1 cellular context compared by ENCODE assay signal in the genomic region with DNA sequence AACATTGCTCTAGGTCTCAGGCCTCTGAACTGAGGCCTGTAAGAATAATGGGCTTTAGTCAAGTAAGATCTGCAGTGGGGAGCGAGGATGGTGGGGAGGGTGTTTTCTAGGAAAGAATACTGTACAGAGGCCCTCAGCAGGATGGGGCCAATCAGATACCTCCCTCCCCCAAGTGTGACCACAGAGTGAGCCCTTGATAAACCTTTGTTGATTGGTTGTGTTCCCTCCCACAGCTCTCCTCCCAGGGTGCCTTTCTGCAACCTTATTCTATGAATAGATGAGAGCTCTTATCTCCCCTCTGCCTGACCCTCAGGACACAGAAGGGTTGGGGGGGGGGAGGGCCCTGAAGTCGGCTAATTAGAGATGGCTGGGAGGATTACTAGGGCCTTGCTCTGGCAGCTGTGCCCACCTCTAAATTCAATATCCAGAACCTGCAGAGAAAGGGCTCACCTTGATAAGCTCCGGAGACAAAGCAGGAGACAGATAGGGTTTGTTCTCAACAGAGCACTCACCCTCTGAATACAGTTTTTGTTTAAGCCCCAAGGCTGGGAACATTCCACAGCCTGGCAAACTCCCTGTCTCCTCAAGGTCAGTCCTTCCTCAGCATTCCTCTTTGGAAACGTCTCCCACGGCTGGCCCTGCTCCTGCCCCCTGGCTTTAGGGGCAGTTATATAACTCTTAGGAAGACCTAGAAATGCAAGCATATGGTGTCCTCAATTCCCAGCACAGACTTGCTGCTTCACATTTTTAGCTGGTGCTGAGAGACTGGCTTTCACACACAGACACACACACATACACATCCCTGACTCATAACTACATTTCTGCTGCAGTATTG.
A peak's percentile ranks its signal among the peaks of the same experiment; 100 is the strongest.
TF ChIP-seq lines count a peak whose summit lies in the region.

No MANE protein-coding gene starts in this region.

TF ChIP-seq in K562, 482 proteins besides CTCF, POLR2A, EP300 and RAD21 (continued from another document and continues in another):
- peak; percentile 93 to 99 for TF ChIP-seq TBL1XR1 (IDR thresholded peaks at IDR 0.05; ENCODE audit: low read length in 2 of 2)
- no peak for TF ChIP-seq PRMT5 (CRISPR knock-in tag; IDR thresholded peaks at IDR 0.05)
- TF ChIP-seq NR3C1 (CRISPR knock-in tag; IDR thresholded peaks at IDR 0.05): no peak
- TF ChIP-seq POLR2H (tag; IDR thresholded peaks at IDR 0.05; ENCODE audit: low read depth): no peak
- TF ChIP-seq SMAD4 (CRISPR knock-in tag; conservative IDR thresholded peaks at IDR 0.05): peak; percentile 88
- TF ChIP-seq FOXK1 (CRISPR knock-in tag; IDR thresholded peaks at IDR 0.05; ENCODE audit: borderline replicate concordance): no peak
- peak; percentile 90 for TF ChIP-seq GATA2 (CRISPR knock-in tag; IDR thresholded peaks at IDR 0.05)
- TF ChIP-seq, protein P1, sequence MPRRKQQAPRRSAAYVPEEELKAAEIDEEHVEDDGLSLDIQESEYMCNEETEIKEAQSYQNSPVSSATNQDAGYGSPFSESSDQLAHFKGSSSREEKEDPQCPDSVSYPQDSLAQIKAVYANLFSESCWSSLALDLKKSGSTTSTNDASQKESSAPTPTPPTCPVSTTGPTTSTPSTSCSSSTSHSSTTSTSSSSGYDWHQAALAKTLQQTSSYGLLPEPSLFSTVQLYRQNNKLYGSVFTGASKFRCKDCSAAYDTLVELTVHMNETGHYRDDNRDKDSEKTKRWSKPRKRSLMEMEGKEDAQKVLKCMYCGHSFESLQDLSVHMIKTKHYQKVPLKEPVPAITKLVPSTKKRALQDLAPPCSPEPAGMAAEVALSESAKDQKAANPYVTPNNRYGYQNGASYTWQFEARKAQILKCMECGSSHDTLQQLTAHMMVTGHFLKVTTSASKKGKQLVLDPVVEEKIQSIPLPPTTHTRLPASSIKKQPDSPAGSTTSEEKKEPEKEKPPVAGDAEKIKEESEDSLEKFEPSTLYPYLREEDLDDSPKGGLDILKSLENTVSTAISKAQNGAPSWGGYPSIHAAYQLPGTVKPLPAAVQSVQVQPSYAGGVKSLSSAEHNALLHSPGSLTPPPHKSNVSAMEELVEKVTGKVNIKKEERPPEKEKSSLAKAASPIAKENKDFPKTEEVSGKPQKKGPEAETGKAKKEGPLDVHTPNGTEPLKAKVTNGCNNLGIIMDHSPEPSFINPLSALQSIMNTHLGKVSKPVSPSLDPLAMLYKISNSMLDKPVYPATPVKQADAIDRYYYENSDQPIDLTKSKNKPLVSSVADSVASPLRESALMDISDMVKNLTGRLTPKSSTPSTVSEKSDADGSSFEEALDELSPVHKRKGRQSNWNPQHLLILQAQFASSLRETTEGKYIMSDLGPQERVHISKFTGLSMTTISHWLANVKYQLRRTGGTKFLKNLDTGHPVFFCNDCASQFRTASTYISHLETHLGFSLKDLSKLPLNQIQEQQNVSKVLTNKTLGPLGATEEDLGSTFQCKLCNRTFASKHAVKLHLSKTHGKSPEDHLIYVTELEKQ (CRISPR knock-in tag; IDR thresholded peaks at IDR 0.05): no peak
- TF ChIP-seq, protein P2, sequence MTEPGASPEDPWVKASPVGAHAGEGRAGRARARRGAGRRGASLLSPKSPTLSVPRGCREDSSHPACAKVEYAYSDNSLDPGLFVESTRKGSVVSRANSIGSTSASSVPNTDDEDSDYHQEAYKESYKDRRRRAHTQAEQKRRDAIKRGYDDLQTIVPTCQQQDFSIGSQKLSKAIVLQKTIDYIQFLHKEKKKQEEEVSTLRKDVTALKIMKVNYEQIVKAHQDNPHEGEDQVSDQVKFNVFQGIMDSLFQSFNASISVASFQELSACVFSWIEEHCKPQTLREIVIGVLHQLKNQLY (CRISPR knock-in tag; conservative IDR thresholded peaks at IDR 0.05): no peak
- TF ChIP-seq SIRT6 (IDR thresholded peaks at IDR 0.05; ENCODE audit: low read depth, low read length): no peak
- TF ChIP-seq, protein P3, sequence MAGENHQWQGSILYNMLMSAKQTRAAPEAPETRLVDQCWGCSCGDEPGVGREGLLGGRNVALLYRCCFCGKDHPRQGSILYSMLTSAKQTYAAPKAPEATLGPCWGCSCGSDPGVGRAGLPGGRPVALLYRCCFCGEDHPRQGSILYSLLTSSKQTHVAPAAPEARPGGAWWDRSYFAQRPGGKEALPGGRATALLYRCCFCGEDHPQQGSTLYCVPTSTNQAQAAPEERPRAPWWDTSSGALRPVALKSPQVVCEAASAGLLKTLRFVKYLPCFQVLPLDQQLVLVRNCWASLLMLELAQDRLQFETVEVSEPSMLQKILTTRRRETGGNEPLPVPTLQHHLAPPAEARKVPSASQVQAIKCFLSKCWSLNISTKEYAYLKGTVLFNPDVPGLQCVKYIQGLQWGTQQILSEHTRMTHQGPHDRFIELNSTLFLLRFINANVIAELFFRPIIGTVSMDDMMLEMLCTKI (IDR thresholded peaks at IDR 0.05; ENCODE audit: partially characterized antibody): no peak
- TF ChIP-seq NONO (IDR thresholded peaks at IDR 0.05; ENCODE audit: low read depth in 2 of 2, low read length in 1 of 2): peak in 1 of 2 experiments; percentile 17; a peak in 1 of 4 replicates
- peak in 1 of 2 experiments; percentile 69; a peak in 2 of 4 replicates for TF ChIP-seq ZMIZ1 (IDR thresholded peaks at IDR 0.05; ENCODE audit: low read depth in 2 of 2, low read length in 2 of 2)
- no peak for TF ChIP-seq ZNF23 (CRISPR knock-in tag; IDR thresholded peaks at IDR 0.05)
- no peak; the same call in 1 of the 2 replicates for TF ChIP-seq HCFC1 (IDR thresholded peaks at IDR 0.05; ENCODE audit: low read depth, low read length)
- TF ChIP-seq, protein P4, sequence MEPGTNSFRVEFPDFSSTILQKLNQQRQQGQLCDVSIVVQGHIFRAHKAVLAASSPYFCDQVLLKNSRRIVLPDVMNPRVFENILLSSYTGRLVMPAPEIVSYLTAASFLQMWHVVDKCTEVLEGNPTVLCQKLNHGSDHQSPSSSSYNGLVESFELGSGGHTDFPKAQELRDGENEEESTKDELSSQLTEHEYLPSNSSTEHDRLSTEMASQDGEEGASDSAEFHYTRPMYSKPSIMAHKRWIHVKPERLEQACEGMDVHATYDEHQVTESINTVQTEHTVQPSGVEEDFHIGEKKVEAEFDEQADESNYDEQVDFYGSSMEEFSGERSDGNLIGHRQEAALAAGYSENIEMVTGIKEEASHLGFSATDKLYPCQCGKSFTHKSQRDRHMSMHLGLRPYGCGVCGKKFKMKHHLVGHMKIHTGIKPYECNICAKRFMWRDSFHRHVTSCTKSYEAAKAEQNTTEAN (CRISPR knock-in tag; IDR thresholded peaks at IDR 0.05): no peak
- TF ChIP-seq ZNF408 (CRISPR knock-in tag; IDR thresholded peaks at IDR 0.05; ENCODE audit: low read depth): no peak
- TF ChIP-seq FUS (optimal IDR thresholded peaks at IDR 0.05; ENCODE audit: low read depth, low read length): no peak
- TF ChIP-seq ZFP30 (CRISPR knock-in tag; IDR thresholded peaks at IDR 0.05; ENCODE audit: borderline replicate concordance): no peak
- peak; percentile 23 to 29; a peak in 2 of 4 replicates for TF ChIP-seq NRF1 (conservative IDR thresholded peaks at IDR 0.05 in 1 of 2, IDR thresholded peaks at IDR 0.05 in 1 of 2)
- TF ChIP-seq SREBF2 (CRISPR knock-in tag; IDR thresholded peaks at IDR 0.05): no peak
- TF ChIP-seq ZNF507 (tag; conservative IDR thresholded peaks at IDR 0.05): no peak
- TF ChIP-seq MED1 (CRISPR knock-in tag; IDR thresholded peaks at IDR 0.05; ENCODE audit: borderline replicate concordance): no peak
- TF ChIP-seq ARID3B (CRISPR knock-in tag; IDR thresholded peaks at IDR 0.05; ENCODE audit: borderline replicate concordance): no peak
- TF ChIP-seq, protein P5, sequence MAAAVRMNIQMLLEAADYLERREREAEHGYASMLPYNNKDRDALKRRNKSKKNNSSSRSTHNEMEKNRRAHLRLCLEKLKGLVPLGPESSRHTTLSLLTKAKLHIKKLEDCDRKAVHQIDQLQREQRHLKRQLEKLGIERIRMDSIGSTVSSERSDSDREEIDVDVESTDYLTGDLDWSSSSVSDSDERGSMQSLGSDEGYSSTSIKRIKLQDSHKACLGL (CRISPR knock-in tag; IDR thresholded peaks at IDR 0.05; ENCODE audit: borderline replicate concordance, poor library complexity, severe bottlenecking): no peak
- no peak for TF ChIP-seq POU5F1 (IDR thresholded peaks at IDR 0.05; ENCODE audit: borderline replicate concordance, low read depth, low read length, partially characterized antibody)
- TF ChIP-seq DIDO1 (tag; IDR thresholded peaks at IDR 0.05; ENCODE audit: low read depth): no peak
- no peak for TF ChIP-seq XRCC4 (IDR thresholded peaks at IDR 0.05; ENCODE audit: extremely low read depth, insufficient read depth, insufficient read length)
- TF ChIP-seq, protein P6, sequence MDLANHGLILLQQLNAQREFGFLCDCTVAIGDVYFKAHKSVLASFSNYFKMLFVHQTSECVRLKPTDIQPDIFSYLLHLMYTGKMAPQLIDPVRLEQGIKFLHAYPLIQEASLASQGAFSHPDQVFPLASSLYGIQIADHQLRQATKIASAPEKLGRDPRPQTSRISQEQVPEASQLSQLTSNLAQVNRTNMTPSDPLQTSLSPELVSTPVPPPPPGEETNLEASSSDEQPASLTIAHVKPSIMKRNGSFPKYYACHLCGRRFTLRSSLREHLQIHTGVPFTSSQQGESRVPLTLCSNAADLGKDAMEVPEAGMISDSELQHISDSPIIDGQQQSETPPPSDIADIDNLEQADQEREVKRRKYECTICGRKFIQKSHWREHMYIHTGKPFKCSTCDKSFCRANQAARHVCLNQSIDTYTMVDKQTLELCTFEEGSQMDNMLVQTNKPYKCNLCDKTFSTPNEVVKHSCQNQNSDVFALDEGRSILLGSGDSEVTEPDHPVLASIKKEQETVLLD (IDR thresholded peaks at IDR 0.05): peak; percentile 18; the same call in 1 of the 2 replicates
- TF ChIP-seq RBM15 (IDR thresholded peaks at IDR 0.05; ENCODE audit: insufficient read depth, low read length): no peak
- no peak for TF ChIP-seq ZBTB33 (CRISPR knock-in tag; IDR thresholded peaks at IDR 0.05)
- peak; percentile 78 for TF ChIP-seq CREB1 (IDR thresholded peaks at IDR 0.05)
- no peak for TF ChIP-seq CREB1 (CRISPR knock-in tag; IDR thresholded peaks at IDR 0.05)
- no peak for TF ChIP-seq CHAMP1 (IDR thresholded peaks at IDR 0.05)
- no peak for TF ChIP-seq LCOR (CRISPR knock-in tag; IDR thresholded peaks at IDR 0.05)
- no peak for TF ChIP-seq ZNF57 (CRISPR knock-in tag; IDR thresholded peaks at IDR 0.05)
- peak; percentile 69 for TF ChIP-seq DMBX1 (CRISPR knock-in tag; IDR thresholded peaks at IDR 0.05; ENCODE audit: borderline replicate concordance)
- TF ChIP-seq SIN3B (IDR thresholded peaks at IDR 0.05; ENCODE audit: low read depth): no peak
